20 cellular contexts compared by ENCODE assay signal in the genomic region with DNA sequence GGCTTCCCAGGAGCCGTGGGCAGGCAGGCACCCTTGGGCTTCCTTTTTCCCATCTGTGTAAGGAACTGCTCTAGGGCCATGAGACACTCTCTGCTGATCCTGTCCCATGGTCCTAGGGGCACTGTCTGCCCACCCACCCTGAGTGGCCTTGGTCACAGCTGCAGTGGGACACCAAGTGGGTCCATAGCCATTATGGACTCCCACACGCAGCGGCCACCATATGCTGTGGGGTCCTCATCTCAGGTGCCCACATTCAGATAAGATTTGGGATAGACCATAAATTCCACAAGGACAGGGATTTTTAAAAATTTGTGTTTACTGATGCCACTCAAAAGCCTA.
"Had no signal": no experiment of that assay in that cellular context is flagged by ENCODE, and none has a peak within 500 bp of the region (broad histone marks: within the 10 kb centered on the region; RNA-seq: fewer than 3 reads in every experiment).

No MANE protein-coding gene starts in this region.

- H3K27ac Mint-ChIP-seq: immature natural killer cell, neural progenitor cell, progenitor cell of endocrine pancreas had no signal

- H3K4me3 ChIP-seq: left ventricle myocardium inferior, lower lobe of right lung, neural progenitor cell, pancreas, suprapubic skin, thyroid gland, upper lobe of left lung, uterus had no signal

- H3K36me3 Mint-ChIP-seq: immature natural killer cell; natural killer cell treated with Interleukin-12 subunit alpha and Interleukin-12 subunit beta and Interleukin-15 and Interleukin-18, amount 100 ng/mL, for 72 hours; neural progenitor cell had no signal

- H3K4me3 Mint-ChIP-seq: immature natural killer cell; natural killer cell treated with Interleukin-12 subunit alpha and Interleukin-12 subunit beta and Interleukin-15 and Interleukin-18, amount 100 ng/mL, for 72 hours; neural progenitor cell had no signal

- H3K27me3 Mint-ChIP-seq: natural killer cell treated with Interleukin-12 subunit alpha and Interleukin-12 subunit beta and Interleukin-15 and Interleukin-18, amount 100 ng/mL, for 72 hours; progenitor cell of endocrine pancreas had no signal

- DNase-seq: dermis blood vessel endothelial cell; foreskin keratinocyte; immature natural killer cell; left ventricle myocardium inferior; lower lobe of right lung; mesenchymal stem cell; midbrain; nucleus accumbens; right cardiac atrium; small intestine; stimulated activated CD4-positive, alpha-beta T cell treated with anti-CD3 and anti-CD28 coated beads, Interleukin-12 subunit alpha, Interleukin-12 subunit beta, amount 100 ng/mL, for 4 hours; stimulated activated naive CD4-positive, alpha-beta T cell treated with Interleukin-2 at 50 U/mL for 16 hours; thyroid gland; uterus had no signal

- H3K9me3 Mint-ChIP-seq: immature natural killer cell; natural killer cell treated with Interleukin-12 subunit alpha and Interleukin-12 subunit beta and Interleukin-15 and Interleukin-18, amount 100 ng/mL, for 72 hours; neural progenitor cell had no signal

- ATAC-seq: foreskin keratinocyte; lower lobe of right lung; natural killer cell treated with Interleukin-12 subunit alpha and Interleukin-12 subunit beta and Interleukin-15 and Interleukin-18, amount 100 ng/mL, for 72 hours; pancreas; right cardiac atrium had no signal

- H3K27ac ChIP-seq: foreskin keratinocyte, left ventricle myocardium inferior, lower lobe of right lung, neural progenitor cell, pancreas, suprapubic skin, thyroid gland, upper lobe of left lung, uterus had no signal
